Comparison of ENCODE assay signal across 1 cellular context in the genomic region with DNA sequence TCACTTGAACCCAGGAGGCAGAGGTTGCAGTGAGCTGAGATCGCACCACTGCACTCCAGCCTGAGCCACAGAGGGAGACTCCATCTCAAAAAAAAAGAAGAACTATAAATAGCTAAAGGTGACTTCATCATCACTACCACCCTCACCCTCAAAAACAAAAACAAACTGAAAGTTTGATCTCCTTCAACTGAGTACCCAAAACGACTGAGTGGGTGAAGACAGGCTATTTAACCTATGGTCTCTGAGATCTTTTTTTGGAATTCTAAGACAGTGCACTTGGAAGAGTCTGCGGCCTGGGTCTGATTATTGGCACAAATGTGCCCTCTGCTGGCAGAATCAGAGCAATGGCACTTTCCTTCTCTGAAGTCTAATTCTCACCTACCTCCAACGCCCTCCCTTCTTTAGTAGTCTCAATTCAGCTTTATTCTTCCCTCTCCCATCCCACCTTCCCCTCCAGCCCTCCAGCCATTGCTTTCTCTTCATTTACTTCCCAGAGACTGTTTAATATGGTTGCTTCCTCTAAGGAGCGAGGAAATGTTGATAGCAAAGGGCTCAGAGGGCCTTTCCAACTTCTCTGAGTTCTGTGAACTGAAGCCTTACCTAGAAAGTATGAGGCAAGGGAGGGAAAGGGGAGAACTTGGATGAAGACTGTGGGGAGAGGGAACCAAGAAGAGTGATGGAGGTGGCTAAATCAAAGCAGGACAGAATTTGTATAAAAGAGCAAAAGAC.
TF ChIP-seq lines count a peak whose summit lies in the region.

No MANE protein-coding gene starts in this region.

TF ChIP-seq in HEK293T, 16 proteins besides CTCF, POLR2A, EP300 and RAD21:
- TF ChIP-seq SUZ12 (IDR thresholded peaks at IDR 0.05) = no peak
- no peak for TF ChIP-seq FOXA1 (IDR thresholded peaks at IDR 0.05)
- no peak for TF ChIP-seq SP1 (IDR thresholded peaks at IDR 0.05)
